Comparison of ENCODE assay signal across 8 cellular contexts in the genomic region with DNA sequence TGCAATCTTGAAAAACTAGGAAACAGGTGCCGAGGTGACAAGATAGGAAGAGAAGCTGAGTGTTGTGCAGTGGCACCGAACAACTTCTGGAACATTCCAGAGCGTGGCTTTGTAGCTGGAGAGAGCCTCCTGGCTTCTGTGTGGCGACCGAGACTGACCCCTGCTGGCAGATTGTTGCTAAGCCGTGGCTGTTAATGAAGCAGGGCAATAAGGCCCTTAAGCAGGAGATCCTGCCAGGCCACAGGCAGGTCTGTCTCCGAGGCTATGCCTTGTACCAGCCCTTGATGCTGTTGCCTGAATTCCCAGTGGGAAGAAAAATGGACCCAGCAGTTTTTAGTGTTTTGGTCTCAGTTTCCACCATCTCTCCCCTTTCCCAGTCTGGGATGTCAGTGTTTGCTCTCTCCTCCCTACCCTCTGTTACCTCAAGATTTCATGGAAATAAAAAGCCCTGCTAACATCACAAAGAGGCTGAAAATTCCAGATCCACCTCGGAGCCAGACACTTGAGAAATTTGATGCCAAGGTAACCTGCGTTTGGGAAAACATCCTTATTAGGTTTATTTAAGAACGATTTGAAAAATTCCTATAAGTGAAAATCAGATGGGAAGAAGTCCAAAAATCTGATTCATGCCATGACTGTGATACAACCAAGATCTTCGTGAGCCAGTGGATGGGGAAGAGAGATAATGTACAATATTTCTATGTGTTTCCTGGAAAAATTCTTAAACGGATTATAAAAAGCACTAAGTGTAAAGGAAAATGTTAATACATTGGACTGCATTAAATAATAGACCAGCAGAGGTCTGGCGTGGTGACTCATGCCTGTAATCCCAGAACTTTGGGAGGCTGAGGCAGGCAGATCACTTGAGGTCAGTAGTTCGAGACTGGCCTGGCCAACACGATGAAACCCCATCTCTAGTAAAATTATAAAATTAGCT.
A peak's percentile ranks its signal among the peaks of the same experiment; 100 is the strongest.
DNase-seq lines count a peak whose midpoint lies in the region; ATAC-seq and TF ChIP-seq lines count a peak whose summit lies in the region.

No MANE protein-coding gene starts in this region.

- H3K27ac ChIP-seq in CD4-positive, alpha-beta memory T cell (ENCODE audit: low read depth, low read length): no peak overlapping the region
- H3K27ac ChIP-seq in SU-DHL-6 (ENCODE audit: low read depth, low read length) (peak overlapping the region; percentile 73), left ventricle myocardium inferior (replicated peaks) (no peak overlapping the region)

- H4K20me1 ChIP-seq in SU-DHL-6 (ENCODE audit: low read depth, low read length): no peaks in the 10 kb centered on the region

- no peaks in the 10 kb centered on the region for H3K9me3 Mint-ChIP-seq in CD4-positive, alpha-beta memory T cell

- peak overlapping the region in 3 of 7 donors; percentile 8 to 68 (median 9) for H3K27ac Mint-ChIP-seq in CD4-positive, alpha-beta memory T cell

- peaks cover 0 to 3% of the 10 kb centered on the region in 2 donors for H3K36me3 Mint-ChIP-seq in CD4-positive, alpha-beta memory T cell

- TF ChIP-seq EP300 in Ishikawa (IDR thresholded peaks at IDR 0.05; ENCODE audit: borderline replicate concordance): no peak

- no peaks in the 10 kb centered on the region for H3K9me2 ChIP-seq in SU-DHL-6 (replicated peaks; ENCODE audit: insufficient read depth, low read length)

- peaks cover 85% of the 10 kb centered on the region for H3K79me2 ChIP-seq in SU-DHL-6 (ENCODE audit: insufficient read depth, low read length)

- no peaks in the 10 kb centered on the region for H3K27me3 ChIP-seq in CD4-positive, alpha-beta memory T cell (ENCODE audit: insufficient read depth, low read length)
- H3K27me3 ChIP-seq in SU-DHL-6 (ENCODE audit: low read length): no peaks in the 10 kb centered on the region
- no peaks in the 10 kb centered on the region for H3K27me3 ChIP-seq in adipocyte (replicated peaks; ENCODE audit: control insufficient read depth, insufficient read depth, low read length)
- H3K27me3 ChIP-seq in left ventricle myocardium inferior (ENCODE audit: low read depth): no peaks in the 10 kb centered on the region

- TF ChIP-seq CTCF in SU-DHL-6 (IDR thresholded peaks at IDR 0.05; ENCODE audit: insufficient read depth, low read length, poor library complexity, severe bottlenecking) (peak; percentile 92), left ventricle myocardium inferior (IDR thresholded peaks at IDR 0.05; ENCODE audit: borderline replicate concordance) (peak; percentile 79), retinal pigment epithelial cell (conservative IDR thresholded peaks at IDR 0.05; ENCODE audit: low read depth, low read length) (peak; percentile 95)

- no peaks in the 10 kb centered on the region for H3K9me3 ChIP-seq in CD4-positive, alpha-beta memory T cell (ENCODE audit: control insufficient read depth in 1 of 2, low read length in 2 of 2)
- H3K9me3 ChIP-seq in SU-DHL-6 (ENCODE audit: insufficient read depth, low read length) (peaks cover 5% of the 10 kb centered on the region; the same call in 1 of the 2 replicates), adipocyte (ENCODE audit: control insufficient read depth, low read length) (no peaks in the 10 kb centered on the region), left ventricle myocardium inferior (replicated peaks) (no peaks in the 10 kb centered on the region)

- H3K4me1 ChIP-seq in CD4-positive, alpha-beta memory T cell (ENCODE audit: insufficient read depth, low read length): peaks cover 8% of the 10 kb centered on the region
- H3K4me1 ChIP-seq in adipocyte (ENCODE audit: control insufficient read depth, insufficient read depth, low read length) (peaks cover 9% of the 10 kb centered on the region), left ventricle myocardium inferior (no peaks in the 10 kb centered on the region)

- peaks cover 13% of the 10 kb centered on the region; the same call in 1 of the 2 replicates for H3F3A ChIP-seq in SU-DHL-6 (ENCODE audit: insufficient read depth)

- no peaks in the 10 kb centered on the region for H3K36me3 ChIP-seq in CD4-positive, alpha-beta memory T cell (ENCODE audit: insufficient read depth, low read length)
- H3K36me3 ChIP-seq in SU-DHL-6 (ENCODE audit: low read length): peaks cover 5% of the 10 kb centered on the region
- no peaks in the 10 kb centered on the region for H3K36me3 ChIP-seq in adipocyte (ENCODE audit: control insufficient read depth, insufficient read depth, low read length, severe bottlenecking)
- H3K36me3 ChIP-seq in left ventricle myocardium inferior: no peaks in the 10 kb centered on the region

- POLR2A ChIA-PET in CD4-positive, alpha-beta memory T cell (lab: Charles Lee; ENCODE audit: partially characterized antibody): interaction anchor here (1.0 to 1.4 kb wide), 4 partner anchors 106 to 365 kb away, joined by 3 to 5 read pairs (median 4); no protein-coding TSS in a partner anchor

- no peak overlapping the region for H2AFZ ChIP-seq in SU-DHL-6 (ENCODE audit: low read depth, low read length, severe bottlenecking)

- intact Hi-C loops in CD4-positive, alpha-beta memory T cell (cut with micrococcal nuclease): loop anchor here (1.0 to 10.0 kb wide), 6 partner anchors 106 to 366 kb away; a partner anchor contains a TSS
- intact Hi-C loops in left ventricle myocardium inferior (cut with micrococcal nuclease): loop anchor here (10.0 kb wide), 1 partner anchor 313 kb away; no protein-coding TSS in a partner anchor

- no peaks in the 10 kb centered on the region for H3K27me3 Mint-ChIP-seq in CD4-positive, alpha-beta memory T cell

- ATAC-seq in GM19452 (IDR thresholded peaks at IDR 0.05; ENCODE audit: unreplicated experiment): peak; percentile 67

- H3K4me3 ChIP-seq in CD4-positive, alpha-beta memory T cell (ENCODE audit: low read length in 2 of 2): no peak overlapping the region
- H3K4me3 ChIP-seq in SU-DHL-6 (ENCODE audit: insufficient read depth, low read length, poor library complexity, severe bottlenecking) (no peak overlapping the region), adipocyte (ENCODE audit: low read length) (no peak overlapping the region), left ventricle myocardium inferior (no peak overlapping the region), retinal pigment epithelial cell (ENCODE audit: low read length) (no peak overlapping the region)

- peak; percentile 95 for TF ChIP-seq RAD21 in Ishikawa (IDR thresholded peaks at IDR 0.05; ENCODE audit: low read depth)

- CTCF ChIA-PET in CD4-positive, alpha-beta memory T cell (lab: Charles Lee; ENCODE audit: partially characterized antibody): interaction anchor here (0.7 to 3.1 kb wide), 38 partner anchors 9 to 371 kb away, joined by 3 to 46 read pairs (median 4); no protein-coding TSS in a partner anchor

- peak; percentile 60 to 77 (median 62) for DNase-seq in CD4-positive, alpha-beta memory T cell
- DNase-seq in adipocyte (ENCODE audit: low read depth) (peak; percentile 86), left ventricle myocardium inferior (peak; percentile 72), retinal pigment epithelial cell (ENCODE audit: low read depth) (peak; percentile 92), OCI-M2 (lab: John Stamatoyannopoulos, UW; ENCODE audit: unreplicated experiment) (no peak)

- H3K4me2 ChIP-seq in SU-DHL-6 (ENCODE audit: low read depth, low read length, poor library complexity, severe bottlenecking): peak overlapping the region; percentile 20

- peak overlapping the region in 1 of 8 donors; percentile 21 for H3K4me3 Mint-ChIP-seq in CD4-positive, alpha-beta memory T cell

- H3K9ac ChIP-seq in SU-DHL-6 (ENCODE audit: low read length) (peak overlapping the region; percentile 22; the same call in 1 of the 2 replicates), adipocyte (ENCODE audit: low read length) (no peak overlapping the region)

- peaks cover 21 to 32% (median 26%) of the 10 kb centered on the region in 4 donors for H3K4me1 Mint-ChIP-seq in CD4-positive, alpha-beta memory T cell

TF ChIP-seq in Ishikawa, 13 proteins besides CTCF, POLR2A, EP300 and RAD21:
- TF ChIP-seq, protein P1, sequence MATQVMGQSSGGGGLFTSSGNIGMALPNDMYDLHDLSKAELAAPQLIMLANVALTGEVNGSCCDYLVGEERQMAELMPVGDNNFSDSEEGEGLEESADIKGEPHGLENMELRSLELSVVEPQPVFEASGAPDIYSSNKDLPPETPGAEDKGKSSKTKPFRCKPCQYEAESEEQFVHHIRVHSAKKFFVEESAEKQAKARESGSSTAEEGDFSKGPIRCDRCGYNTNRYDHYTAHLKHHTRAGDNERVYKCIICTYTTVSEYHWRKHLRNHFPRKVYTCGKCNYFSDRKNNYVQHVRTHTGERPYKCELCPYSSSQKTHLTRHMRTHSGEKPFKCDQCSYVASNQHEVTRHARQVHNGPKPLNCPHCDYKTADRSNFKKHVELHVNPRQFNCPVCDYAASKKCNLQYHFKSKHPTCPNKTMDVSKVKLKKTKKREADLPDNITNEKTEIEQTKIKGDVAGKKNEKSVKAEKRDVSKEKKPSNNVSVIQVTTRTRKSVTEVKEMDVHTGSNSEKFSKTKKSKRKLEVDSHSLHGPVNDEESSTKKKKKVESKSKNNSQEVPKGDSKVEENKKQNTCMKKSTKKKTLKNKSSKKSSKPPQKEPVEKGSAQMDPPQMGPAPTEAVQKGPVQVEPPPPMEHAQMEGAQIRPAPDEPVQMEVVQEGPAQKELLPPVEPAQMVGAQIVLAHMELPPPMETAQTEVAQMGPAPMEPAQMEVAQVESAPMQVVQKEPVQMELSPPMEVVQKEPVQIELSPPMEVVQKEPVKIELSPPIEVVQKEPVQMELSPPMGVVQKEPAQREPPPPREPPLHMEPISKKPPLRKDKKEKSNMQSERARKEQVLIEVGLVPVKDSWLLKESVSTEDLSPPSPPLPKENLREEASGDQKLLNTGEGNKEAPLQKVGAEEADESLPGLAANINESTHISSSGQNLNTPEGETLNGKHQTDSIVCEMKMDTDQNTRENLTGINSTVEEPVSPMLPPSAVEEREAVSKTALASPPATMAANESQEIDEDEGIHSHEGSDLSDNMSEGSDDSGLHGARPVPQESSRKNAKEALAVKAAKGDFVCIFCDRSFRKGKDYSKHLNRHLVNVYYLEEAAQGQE (IDR thresholded peaks at IDR 0.05; ENCODE audit: low read depth): no peak
- TF ChIP-seq, protein P2, sequence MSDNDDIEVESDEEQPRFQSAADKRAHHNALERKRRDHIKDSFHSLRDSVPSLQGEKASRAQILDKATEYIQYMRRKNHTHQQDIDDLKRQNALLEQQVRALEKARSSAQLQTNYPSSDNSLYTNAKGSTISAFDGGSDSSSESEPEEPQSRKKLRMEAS (IDR thresholded peaks at IDR 0.05): peak; percentile 95
- TF ChIP-seq TEAD4 (IDR thresholded peaks at IDR 0.05) (peak; percentile 16; the same call in 1 of the 2 replicates), TCF12 (IDR thresholded peaks at IDR 0.05; ENCODE audit: low read depth) (no peak)
